ENCODE assay signal across 1 cellular context in genomic region chr21:15729674-15730483, GRCh38.
A peak's percentile ranks its signal among the peaks of the same experiment; 100 is the strongest.
TF ChIP-seq lines count a peak whose summit lies in the region.

USP25 (plus strand) TSS chr21:15729982; CDS start chr21:15730394, 412 bp downstream.

TF ChIP-seq in HepG2, 621 proteins besides CTCF, POLR2A, EP300 and RAD21 (continued from another document and continues in another):
- TF ChIP-seq ZNF432 (CRISPR knock-in tag; IDR thresholded peaks at IDR 0.05; ENCODE audit: borderline replicate concordance): no peak
- no peak for TF ChIP-seq ZNF543 (CRISPR knock-in tag; IDR thresholded peaks at IDR 0.05)
- TF ChIP-seq ZSCAN20 (CRISPR knock-in tag; IDR thresholded peaks at IDR 0.05; ENCODE audit: borderline replicate concordance): no peak
- peak; percentile 32; the same call in 1 of the 2 replicates for TF ChIP-seq SPEN (CRISPR knock-in tag; IDR thresholded peaks at IDR 0.05; ENCODE audit: low read depth)
- no peak for TF ChIP-seq TRIM22 (IDR thresholded peaks at IDR 0.05)
- TF ChIP-seq MAZ (IDR thresholded peaks at IDR 0.05; ENCODE audit: borderline replicate concordance, low read depth, low read length): peak; percentile 53; the same call in 1 of the 2 replicates
- peak; percentile 51 for TF ChIP-seq MAZ (CRISPR knock-in tag; IDR thresholded peaks at IDR 0.05; ENCODE audit: low read depth)
- no peak for TF ChIP-seq ZNF484 (CRISPR knock-in tag; IDR thresholded peaks at IDR 0.05; ENCODE audit: borderline replicate concordance, low read depth)
- TF ChIP-seq TCF7 (IDR thresholded peaks at IDR 0.05; ENCODE audit: low read depth): no peak
- TF ChIP-seq KDM4B (CRISPR knock-in tag; IDR thresholded peaks at IDR 0.05): no peak
- TF ChIP-seq POLR2G (IDR thresholded peaks at IDR 0.05; ENCODE audit: low read depth, low read length): peak; percentile 77
- no peak for TF ChIP-seq FOXO4 (CRISPR knock-in tag; conservative IDR thresholded peaks at IDR 0.05)
- no peak; the same call in 1 of the 2 replicates for TF ChIP-seq ARNT2 (CRISPR knock-in tag; IDR thresholded peaks at IDR 0.05; ENCODE audit: low read depth)
- TF ChIP-seq THRA (CRISPR knock-in tag; IDR thresholded peaks at IDR 0.05; ENCODE audit: borderline replicate concordance): no peak
- no peak for TF ChIP-seq CREBL2 (CRISPR knock-in tag; IDR thresholded peaks at IDR 0.05; ENCODE audit: borderline replicate concordance)
- TF ChIP-seq ZNF775 (CRISPR knock-in tag; IDR thresholded peaks at IDR 0.05; ENCODE audit: borderline replicate concordance): no peak
- no peak for TF ChIP-seq ZNF282 (IDR thresholded peaks at IDR 0.05; ENCODE audit: partially characterized antibody)
- no peak for TF ChIP-seq ELK4 (CRISPR knock-in tag; IDR thresholded peaks at IDR 0.05; ENCODE audit: borderline replicate concordance)
- no peak for TF ChIP-seq ZNF280B (CRISPR knock-in tag; IDR thresholded peaks at IDR 0.05; ENCODE audit: borderline replicate concordance)
- TF ChIP-seq STAG1 (CRISPR knock-in tag; IDR thresholded peaks at IDR 0.05): peak; percentile 21; the same call in 1 of the 2 replicates
- TF ChIP-seq FOXC1 (CRISPR knock-in tag; IDR thresholded peaks at IDR 0.05; ENCODE audit: borderline replicate concordance): 0 out of 2 replicates have a peak, but pooled peaks have one; percentile 15
- TF ChIP-seq PHF8 (CRISPR knock-in tag; IDR thresholded peaks at IDR 0.05): peak; percentile 53; the same call in 1 of the 2 replicates
- no peak for TF ChIP-seq ZNF788 (CRISPR knock-in tag; IDR thresholded peaks at IDR 0.05; ENCODE audit: borderline replicate concordance)
- TF ChIP-seq KDM6A (CRISPR knock-in tag; IDR thresholded peaks at IDR 0.05; ENCODE audit: low read depth): no peak
- TF ChIP-seq ZNF441 (CRISPR knock-in tag; IDR thresholded peaks at IDR 0.05; ENCODE audit: borderline replicate concordance): 0 out of 2 replicates have a peak, but pooled peaks have one; percentile 57
- TF ChIP-seq ZNF7 (CRISPR knock-in tag; IDR thresholded peaks at IDR 0.05): no peak
- TF ChIP-seq ZBTB25 (CRISPR knock-in tag; IDR thresholded peaks at IDR 0.05): no peak
- no peak for TF ChIP-seq YEATS2 (CRISPR knock-in tag; IDR thresholded peaks at IDR 0.05; ENCODE audit: borderline replicate concordance)
- no peak for TF ChIP-seq RERE (CRISPR knock-in tag; IDR thresholded peaks at IDR 0.05; ENCODE audit: low read depth)
- TF ChIP-seq KLF6 (CRISPR knock-in tag; IDR thresholded peaks at IDR 0.05): 0 out of 2 replicates have a peak, but pooled peaks have one; percentile 22
- TF ChIP-seq ZNF773 (CRISPR knock-in tag; IDR thresholded peaks at IDR 0.05; ENCODE audit: borderline replicate concordance): peak; percentile 51; the same call in 1 of the 2 replicates
- TF ChIP-seq HNF1B (CRISPR knock-in tag; IDR thresholded peaks at IDR 0.05): no peak
- 0 out of 2 replicates have a peak, but pooled peaks have one; percentile 28 for TF ChIP-seq TMF1 (CRISPR knock-in tag; IDR thresholded peaks at IDR 0.05; ENCODE audit: low read depth)
- TF ChIP-seq KLF11 (CRISPR knock-in tag; IDR thresholded peaks at IDR 0.05): no peak
- 0 out of 2 replicates have a peak, but pooled peaks have one; percentile 57 for TF ChIP-seq ZNF749 (CRISPR knock-in tag; IDR thresholded peaks at IDR 0.05; ENCODE audit: borderline replicate concordance)
- no peak for TF ChIP-seq NR2F6 (IDR thresholded peaks at IDR 0.05)
- no peak for TF ChIP-seq NR2F6 (CRISPR knock-in tag; IDR thresholded peaks at IDR 0.05)
- TF ChIP-seq ZNF337 (CRISPR knock-in tag; IDR thresholded peaks at IDR 0.05; ENCODE audit: borderline replicate concordance, low read depth): no peak
- no peak for TF ChIP-seq RXRA (CRISPR knock-in tag; IDR thresholded peaks at IDR 0.05)
- TF ChIP-seq ZNF674 (CRISPR knock-in tag; IDR thresholded peaks at IDR 0.05; ENCODE audit: low read depth): 0 out of 2 replicates have a peak, but pooled peaks have one; percentile 24
- TF ChIP-seq HNRNPK (IDR thresholded peaks at IDR 0.05; ENCODE audit: low read depth, low read length, poor library complexity, severe bottlenecking): peak; percentile 70
- TF ChIP-seq ZNF280D (CRISPR knock-in tag; IDR thresholded peaks at IDR 0.05): no peak
- TF ChIP-seq MYC (CRISPR knock-in tag; IDR thresholded peaks at IDR 0.05; ENCODE audit: borderline replicate concordance): peak; percentile 29; the same call in 1 of the 2 replicates
- peak; percentile 43; the same call in 1 of the 3 replicates for TF ChIP-seq MXI1 (IDR thresholded peaks at IDR 0.05; ENCODE audit: borderline replicate concordance, low read depth, low read length)
- TF ChIP-seq ZNF138 (CRISPR knock-in tag; IDR thresholded peaks at IDR 0.05; ENCODE audit: low read depth): no peak
